In the genomic region with DNA sequence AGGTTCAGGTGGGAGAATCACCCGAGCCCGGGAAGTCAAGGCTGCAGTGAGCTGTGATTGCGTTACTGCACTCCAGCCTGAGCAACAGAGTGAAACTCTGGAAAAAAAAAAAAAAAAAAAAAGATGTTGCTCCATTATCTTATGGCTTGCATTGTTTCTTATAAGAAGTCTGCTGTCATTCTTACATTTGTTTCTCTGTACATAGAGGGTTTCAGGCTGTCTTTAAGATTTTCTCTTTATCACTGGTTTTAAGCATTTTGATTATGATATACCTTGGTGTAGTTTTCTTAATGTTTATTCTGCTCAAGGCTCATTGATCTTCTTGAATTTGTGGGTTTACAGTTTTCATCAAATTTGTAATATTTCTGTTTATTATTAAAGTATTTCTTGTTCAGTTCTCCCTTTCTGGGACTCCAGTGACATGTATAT, we compare ENCODE assay signal across 23 cellular contexts.
"Had no signal": no experiment of that assay in that cellular context is flagged by ENCODE, and none has a peak within 500 bp of the region (broad histone marks: within the 10 kb centered on the region; RNA-seq: fewer than 3 reads in every experiment).

No MANE protein-coding gene starts in this region.

- H3K4me3 Mint-ChIP-seq: naive B cell; nephron progenitor cell; stimulated activated memory B cell treated with anti-CD40 and anti-IgM and Interleukin-4, amounts not matched to agents 10 μg/mL and 1 μg/mL and 100 μg/mL, for 72 hours; stimulated activated naive CD8-positive, alpha-beta T cell treated with anti-CD3 and anti-CD28 coated beads, Interleukin-15, Interleukin-2, amounts not matched to agents 100 ng/mL and 50 ng/mL, for 24 hours had no signal

- H3K36me3 ChIP-seq: esophagus muscularis mucosa, heart left ventricle, prostate gland, upper lobe of left lung, vagina had no signal

- H3K27me3 Mint-ChIP-seq: naive B cell; stimulated activated memory B cell treated with anti-CD40 and anti-IgM and Interleukin-4, amounts not matched to agents 10 μg/mL and 1 μg/mL and 100 μg/mL, for 72 hours; stimulated activated naive CD8-positive, alpha-beta T cell treated with anti-CD3 and anti-CD28 coated beads, Interleukin-15, Interleukin-2, amounts not matched to agents 100 ng/mL and 50 ng/mL, for 24 hours had no signal

- H3K9ac ChIP-seq: parathyroid adenoma had no signal

- H3K27ac ChIP-seq: epithelial cell of prostate, esophagus muscularis mucosa, heart left ventricle, parathyroid adenoma, prostate gland, spleen, tibial artery, upper lobe of left lung, vagina had no signal

- H3K27ac Mint-ChIP-seq: naive B cell; nephron progenitor cell; stimulated activated memory B cell treated with anti-CD40 and anti-IgM and Interleukin-4, amounts not matched to agents 10 μg/mL and 1 μg/mL and 100 μg/mL, for 72 hours; stimulated activated naive CD8-positive, alpha-beta T cell treated with anti-CD3 and anti-CD28 coated beads, Interleukin-15, Interleukin-2, amounts not matched to agents 100 ng/mL and 50 ng/mL, for 24 hours had no signal

- H3K4me1 Mint-ChIP-seq: stimulated activated memory B cell treated with anti-CD40 and anti-IgM and Interleukin-4, amounts not matched to agents 10 μg/mL and 1 μg/mL and 100 μg/mL, for 72 hours had no signal

- H3K4me3 ChIP-seq: esophagus muscularis mucosa, heart left ventricle, prostate gland, spleen, tibial artery, upper lobe of left lung, vagina had no signal

- DNase-seq: effector memory CD4-positive, alpha-beta T cell; foreskin melanocyte; heart left ventricle; hippocampal formation; kidney glomerular epithelial cell; mesendoderm; naive B cell; nephron progenitor cell; retina; spleen; stimulated activated CD4-positive, alpha-beta T cell treated with anti-CD3 and anti-CD28 coated beads, Interleukin-15, amount 100 ng/mL, for 24 hours; stimulated activated CD4-positive, alpha-beta T cell treated with anti-CD3 and anti-CD28 coated beads, Interleukin-1b, Interleukin-23, amount 100 ng/mL, for 48 hours; stimulated activated CD4-positive, alpha-beta T cell treated with anti-CD3 and anti-CD28 coated beads, Interleukin-4, amount 100 ng/mL, for 24 hours; tibial artery; upper lobe of left lung had no signal

- H3K9me3 ChIP-seq: prostate gland had no signal

- H3K27me3 ChIP-seq: esophagus muscularis mucosa, heart left ventricle, spleen, tibial artery, upper lobe of left lung, vagina had no signal

- FAIRE-seq: islet of Langerhans had no signal

- H3K4me1 ChIP-seq: parathyroid adenoma had no signal
